20 cellular contexts compared by ENCODE assay signal in genomic region chr4:130851107-130851506, GRCh38.
DNase-seq lines count a peak whose midpoint lies in the region; ATAC-seq, FAIRE-seq and TF ChIP-seq lines count a peak whose summit lies in the region.
"Had no signal": no experiment of that assay in that cellular context is flagged by ENCODE, and none has a peak within 500 bp of the region (broad histone marks: within the 10 kb centered on the region; RNA-seq: fewer than 3 reads in every experiment).

No MANE protein-coding gene starts in this region.

- H4K5ac ChIP-seq in mesendoderm (ENCODE audit: low read length), result no peak overlapping the region

- no peak overlapping the region for H3K23ac ChIP-seq in mesendoderm (ENCODE audit: low read length)

- H3K4me1 ChIP-seq in mesendoderm (ENCODE audit: control insufficient read depth, low read depth, low read length), result no peaks in the 10 kb centered on the region
- H3K4me1 ChIP-seq in pancreas, result peaks cover 0 to 10% (median 5%) of the 10 kb centered on the region in 3 donors
- no peaks in the 10 kb centered on the region for H3K4me1 ChIP-seq in psoas muscle
- H3K4me1 ChIP-seq in spleen, result no peaks in the 10 kb centered on the region
- H3K4me1 ChIP-seq: A549; BLaER1 treated with 17β-estradiol and CSF1 and Interleukin-3, amounts not matched to agents 10 nM and 100 nM; Caco-2 had no signal

- H3K4me2 ChIP-seq in mesendoderm (ENCODE audit: low read length), result no peak overlapping the region
- H3K4me2 ChIP-seq: A549; BLaER1 treated with 17β-estradiol and CSF1 and Interleukin-3, amounts not matched to agents 10 nM and 100 nM had no signal

- H3K4me3 ChIP-seq in mesendoderm (ENCODE audit: low read length), result no peak overlapping the region
- H3K4me3 ChIP-seq in pancreas, result peak overlapping the region in 2 of 4 donors; percentile 33 to 34
- no peak overlapping the region for H3K4me3 ChIP-seq in psoas muscle
- H3K4me3 ChIP-seq in spleen, result no peak overlapping the region
- H3K4me3 ChIP-seq: A549; BLaER1 treated with 17β-estradiol and CSF1 and Interleukin-3, amounts not matched to agents 10 nM and 100 nM had no signal

- no peaks in the 10 kb centered on the region for H3K36me3 ChIP-seq in mesendoderm (ENCODE audit: control insufficient read depth, insufficient read depth, low read length)
- H3K36me3 ChIP-seq in pancreas, result no peaks in the 10 kb centered on the region
- no peaks in the 10 kb centered on the region for H3K36me3 ChIP-seq in psoas muscle (ENCODE audit: insufficient read depth in 1 of 2, low read depth in 1 of 2)
- no peaks in the 10 kb centered on the region for H3K36me3 ChIP-seq in spleen
- H3K36me3 ChIP-seq: BLaER1 treated with 17β-estradiol and CSF1 and Interleukin-3, amounts not matched to agents 10 nM and 100 nM had no signal

- TF ChIP-seq POLR2A in spleen (IDR thresholded peaks at IDR 0.05), result no peak

- H3K9ac ChIP-seq in mesendoderm (ENCODE audit: low read length), result no peak overlapping the region
- H3K9ac ChIP-seq: BLaER1 treated with 17β-estradiol and CSF1 and Interleukin-3, amounts not matched to agents 10 nM and 100 nM had no signal

- intact Hi-C loops in pancreas (cut with DNase I) (no loop called here), psoas muscle (cut with DNase I) (no loop called here), spleen (cut with DNase I; ENCODE audit: low total_unique reads) (no loop called here)

- no peaks in the 10 kb centered on the region for H3K79me2 ChIP-seq in mesendoderm (ENCODE audit: control insufficient read depth, insufficient read depth, low read length)

- TF ChIP-seq CTCF in pancreas (IDR thresholded peaks at IDR 0.05), result no peak
- no peak for TF ChIP-seq CTCF in psoas muscle (IDR thresholded peaks at IDR 0.05)
- no peak for TF ChIP-seq CTCF in spleen (IDR thresholded peaks at IDR 0.05 in 8 of 11, conservative IDR thresholded peaks at IDR 0.05 in 3 of 11)

- no peak overlapping the region for H2BK5ac ChIP-seq in mesendoderm (ENCODE audit: low read length)

- no peak for FAIRE-seq in pancreas (lab: Jason Lieb, UNC)
- FAIRE-seq: A549, D721Med, G401.6, GM12891, GM19239 had no signal

- H3K27me3 ChIP-seq in mesendoderm (ENCODE audit: insufficient read depth, low read length, poor library complexity), result no peaks in the 10 kb centered on the region
- H3K27me3 ChIP-seq in pancreas, result no peaks in the 10 kb centered on the region
- H3K27me3 ChIP-seq in psoas muscle (ENCODE audit: insufficient read depth in 3 of 3, low read length in 2 of 3), result no peaks in the 10 kb centered on the region
- H3K27me3 ChIP-seq in spleen (replicated peaks in 1 of 7), result no peaks in the 10 kb centered on the region
- H3K27me3 ChIP-seq: BLaER1 treated with 17β-estradiol and CSF1 and Interleukin-3, amounts not matched to agents 10 nM and 100 nM had no signal

- peak overlapping the region; percentile 45 for H2BK120ac ChIP-seq in mesendoderm (ENCODE audit: low read depth, low read length)

- H3K56ac ChIP-seq in mesendoderm (ENCODE audit: low read length), result no peak overlapping the region

- H3K27ac ChIP-seq in mesendoderm (ENCODE audit: low read depth, low read length) (no peak overlapping the region), pancreas (peak overlapping the region; percentile 23 to 74 (median 71)), psoas muscle (no peak overlapping the region), spleen (no peak overlapping the region)
- H3K27ac ChIP-seq: A549; BLaER1 treated with 17β-estradiol and CSF1 and Interleukin-3, amounts not matched to agents 10 nM and 100 nM; C4-2B had no signal

- H3K4ac ChIP-seq in mesendoderm (ENCODE audit: low read depth, low read length), result no peak overlapping the region

- no CpG with 5 or more reads among the region's 2 CpGs for WGBS in mesendoderm (ENCODE audit: extremely low coverage, insufficient coverage, low lambda C conversion rate)
- 38 to 42% methylated on average over 2 of the region's 2 CpGs for WGBS in pancreas, 2 donors
- 85 to 92% (median 86%) methylated on average over 2 of the region's 2 CpGs for WGBS in psoas muscle, 3 donors
- 50 to 95% (median 80%) methylated on average over 2 of the region's 2 CpGs for WGBS in spleen, 5 donors

- DNase-seq in DMS53 (lab: John Stamatoyannopoulos, UW) (peak; percentile 6), DMS53 treated with DMSO at 0.1 percent for 48 hours (lab: John Stamatoyannopoulos, UW; ENCODE audit: unreplicated experiment) (no peak), mesendoderm (no peak), pancreas (no peak), psoas muscle (no peak), spleen (no peak)
- DNase-seq: AML-193; Caco-2; Calu3; CD4-positive, alpha-beta T cell; CD8-positive, alpha-beta T cell; DMS79 treated with DMSO at 0.1 percent for 48 hours; GF-D8 had no signal

- ATAC-seq in pancreas (peak in 1 of 4 donors; percentile 8), psoas muscle (no peak)
- ATAC-seq: A549; CD8-positive, alpha-beta T cell had no signal

- no peak overlapping the region for H2AK5ac ChIP-seq in mesendoderm (ENCODE audit: low read length)

- H4K8ac ChIP-seq in mesendoderm (ENCODE audit: low read depth, low read length), result no peak overlapping the region

- no peak overlapping the region for H2BK15ac ChIP-seq in mesendoderm (replicated peaks; ENCODE audit: low read depth)

- H3K9me3 ChIP-seq in pancreas (no peaks in the 10 kb centered on the region), psoas muscle (no peaks in the 10 kb centered on the region), spleen (peaks cover 0 to 20% (median 2%) of the 10 kb centered on the region in 8 donors)
- H3K9me3 ChIP-seq: A549, Caco-2 had no signal

- H3K79me1 ChIP-seq in mesendoderm (ENCODE audit: low read length), result no peaks in the 10 kb centered on the region

- H3K18ac ChIP-seq in mesendoderm (ENCODE audit: low read length), result no peak overlapping the region

Comparison
In these comparisons a context has a peak if more than half of its experiments do, and no peak if none do; other contexts are left out.
1. H3K27ac ChIP-seq: peak in pancreas (4 of 4); none in mesendoderm (single experiment), psoas muscle (single experiment) and spleen (0 of 8).